Comparison of ENCODE assay signal across 19 cellular contexts in genomic region chr9:114178756-114179450, GRCh38. TPM values are rescaled to one million over a fixed set of nuclear protein-coding genes. Genes with fewer than 3 reads are reported as not detected.
DNase-seq lines count a peak whose midpoint lies in the region; ATAC-seq and TF ChIP-seq lines count a peak whose summit lies in the region.
"Had no signal": no experiment of that assay in that cellular context is flagged by ENCODE, and none has a peak within 500 bp of the region (broad histone marks: within the 10 kb centered on the region; RNA-seq: fewer than 3 reads in every experiment).

No MANE protein-coding gene starts in this region.

- intact Hi-C loops in adrenal gland (cut with DNase I), result no loop called here
- intact Hi-C loops in psoas muscle (cut with DNase I), result loop anchor here in 1 of 2 donors (2.0 kb wide), 1 partner anchor 26 kb away; no protein-coding TSS in a partner anchor

- TF ChIP-seq POLR2A in adrenal gland (IDR thresholded peaks at IDR 0.05), result no peak

- H3K4me3 ChIP-seq in BE2C (ENCODE audit: low read depth, low read length) (no peak overlapping the region), adrenal gland (no peak overlapping the region), right atrium auricular region (no peak overlapping the region), psoas muscle (no peak overlapping the region)
- H3K4me3 ChIP-seq: ovary, Peyer's patch, testis had no signal

- in situ Hi-C loops in GM13976 (cut with MboI; ENCODE audit: low sequenced_read_pairs, unreplicated experiment), result no loop called here

- 64 to 70% (median 68%) methylated on average over 6 to 10 of the region's 10 CpGs for WGBS in adrenal gland, 4 donors
- WGBS in psoas muscle, 3 donors, result 27 to 35% (median 30%) methylated on average over 10 of the region's 10 CpGs

- H3K27ac ChIP-seq in adrenal gland (peak overlapping the region in 2 of 5 donors; percentile 72 to 84), right atrium auricular region (peak overlapping the region; percentile 67 to 81), psoas muscle (peak overlapping the region; percentile 78)
- H3K27ac ChIP-seq: foreskin keratinocyte, ovary, testis had no signal

- ATAC-seq in psoas muscle, result peak; percentile 87 to 94 (median 91)
- no peak for ATAC-seq in GM21381 (IDR thresholded peaks at IDR 0.05; ENCODE audit: unreplicated experiment)
- ATAC-seq in GM21526 (IDR thresholded peaks at IDR 0.05; ENCODE audit: low FRiP score, unreplicated experiment), result no peak
- ATAC-seq: activated CD4-positive, CD25-positive, alpha-beta regulatory T cell treated with anti-CD3 and anti-CD28 coated beads, Interleukin-2, amount 50 U/mL, for 24 hours; foreskin keratinocyte had no signal

- H3K4me1 ChIP-seq in BE2C, result peaks cover 14% of the 10 kb centered on the region
- peaks cover 29 to 63% of the 10 kb centered on the region in 2 donors for H3K4me1 ChIP-seq in adrenal gland (replicated peaks in 1 of 2)
- H3K4me1 ChIP-seq in right atrium auricular region, result peaks cover 3 to 79% of the 10 kb centered on the region in 2 donors
- peaks cover 71% of the 10 kb centered on the region for H3K4me1 ChIP-seq in psoas muscle

- TF ChIP-seq CTCF in BE2C (IDR thresholded peaks at IDR 0.05; ENCODE audit: low read depth, low read length) (no peak), adrenal gland (IDR thresholded peaks at IDR 0.05) (no peak), right atrium auricular region (IDR thresholded peaks at IDR 0.05) (no peak), psoas muscle (IDR thresholded peaks at IDR 0.05) (no peak), GM13976 (IDR thresholded peaks at IDR 0.05; ENCODE audit: borderline replicate concordance, control extremely low read depth, extremely low read depth, insufficient read depth, missing control alignments) (no peak)

- H3K9me3 ChIP-seq in BE2C, result no peaks in the 10 kb centered on the region
- no peaks in the 10 kb centered on the region for H3K9me3 ChIP-seq in adrenal gland (replicated peaks in 1 of 3)
- no peaks in the 10 kb centered on the region for H3K9me3 ChIP-seq in right atrium auricular region
- no peaks in the 10 kb centered on the region for H3K9me3 ChIP-seq in psoas muscle
- H3K9me3 ChIP-seq: ovary, Peyer's patch, testis had no signal

- H3K36me3 ChIP-seq in BE2C (no peaks in the 10 kb centered on the region), adrenal gland (replicated peaks in 1 of 2) (no peaks in the 10 kb centered on the region), right atrium auricular region (no peaks in the 10 kb centered on the region), psoas muscle (ENCODE audit: insufficient read depth in 1 of 2, low read depth in 1 of 2) (no peaks in the 10 kb centered on the region)
- H3K36me3 ChIP-seq: ovary, Peyer's patch had no signal

- DNase-seq in BE2C, result peak; percentile 51
- peak in 6 of 7 donors; percentile 48 to 76 (median 65) for DNase-seq in adrenal gland
- no peak for DNase-seq in right atrium auricular region (ENCODE audit: low spot score)
- peak; percentile 58 to 85 for DNase-seq in psoas muscle
- DNase-seq in activated T-cell treated with anti-CD3 and anti-CD28 coated beads, Interleukin-2, amount 50 U/mL, for 1 hour, result no peak
- no peak for DNase-seq in GM13976 (ENCODE audit: low spot score)
- DNase-seq: activated CD8-positive, alpha-beta memory T cell treated with anti-CD3 and anti-CD28 coated beads, Interleukin-2, amount 50 U/mL, for 4 hours; activated naive CD4-positive, alpha-beta T cell treated with anti-CD3 and anti-CD28 coated beads for 36 hours; Calu3; foreskin keratinocyte; Kasumi-1; NCI-H187 treated with DMSO at 0.1 percent for 48 hours; NCI-H69; Peyer's patch; testis had no signal

- H3K27me3 ChIP-seq in BE2C (no peaks in the 10 kb centered on the region), adrenal gland (no peaks in the 10 kb centered on the region), right atrium auricular region (no peaks in the 10 kb centered on the region), psoas muscle (ENCODE audit: insufficient read depth in 3 of 3, low read length in 2 of 3) (no peaks in the 10 kb centered on the region)
- H3K27me3 ChIP-seq: foreskin keratinocyte, ovary, Peyer's patch, testis had no signal

RNA-seq across cellular contexts. Expression of gene COL27A1, which starts 23.6 kb away (rescaled TPM):
- 0.08 TPM for polyA plus RNA-seq in BE2C (2012; ENCODE audit: insufficient read depth, insufficient read length, low read depth)
- total RNA-seq in adrenal gland, result 10 to 100 TPM in 5 of 8 donors, 1 to 10 TPM in 3; 3.0 to 28.2 (median 11.9) TPM
- 10 to 100 TPM in 2 of 3 donors, 1 to 10 TPM in 1; 3.1 to 99.8 (median 15.9) TPM for polyA plus RNA-seq in adrenal gland
- 1 to 10 TPM; 1.5 to 2.7 TPM for total RNA-seq in right atrium auricular region
- 1 to 10 TPM; 3.9 to 8.5 (median 4.7) TPM for total RNA-seq in psoas muscle
- polyA plus RNA-seq in psoas muscle, result 1 to 10 TPM; 1.1 to 2.1 (median 1.8) TPM

Comparison
In these comparisons a context has a peak if more than half of its experiments do, and no peak if none do; other contexts are left out.
1. DNase-seq: peak in BE2C (single experiment), adrenal gland (6 of 7) and psoas muscle (2 of 2); none in right atrium auricular region (single experiment), activated T-cell treated with anti-CD3 and anti-CD28 coated beads, Interleukin-2, amount 50 U/mL, for 1 hour (single experiment) and GM13976 (single experiment).
2. ATAC-seq: peak in psoas muscle (4 of 4); none in GM21381 (single experiment) and GM21526 (single experiment).